Comparison of ENCODE assay signal across 15 cellular contexts in the genomic region with DNA sequence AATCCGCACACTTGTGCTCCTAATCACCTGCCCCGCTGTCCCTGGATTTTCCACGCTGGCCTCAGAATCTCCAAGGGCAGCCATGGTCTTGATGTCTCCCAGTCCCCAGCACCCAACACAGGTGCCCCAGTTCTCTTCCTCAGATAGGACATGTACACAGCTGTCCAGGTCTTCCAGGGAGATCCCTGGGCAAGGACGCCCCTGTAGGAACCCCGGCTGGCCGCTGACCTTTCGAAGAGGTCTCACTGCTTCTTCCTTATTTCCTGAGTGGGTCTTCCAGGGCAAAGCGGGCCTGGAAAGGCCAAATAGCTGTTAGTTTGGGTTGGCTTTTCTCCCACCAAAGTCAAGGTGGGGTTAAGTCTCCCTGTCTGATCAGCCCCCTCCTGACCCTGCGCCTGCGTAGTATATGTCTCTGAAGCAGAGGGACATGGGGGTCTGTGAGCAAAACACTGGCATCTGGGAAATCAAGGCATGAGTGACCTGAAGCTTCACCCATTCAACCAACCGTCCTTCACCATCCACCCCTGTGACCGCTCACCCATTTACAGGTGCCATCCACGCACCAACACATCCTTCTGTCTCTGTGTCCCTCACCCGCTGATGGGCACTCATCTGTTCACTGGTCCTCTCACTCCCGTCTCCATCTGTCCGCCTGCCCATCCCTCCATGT. TPM values are rescaled to one million over a fixed set of nuclear protein-coding genes. Genes with fewer than 3 reads are reported as not detected.
DNase-seq lines count a peak whose midpoint lies in the region; ATAC-seq and TF ChIP-seq lines count a peak whose summit lies in the region.
"Had no signal": no experiment of that assay in that cellular context is flagged by ENCODE, and none has a peak within 500 bp of the region (broad histone marks: within the 10 kb centered on the region; RNA-seq: fewer than 3 reads in every experiment).

No MANE protein-coding gene starts in this region.

- CTCF ChIA-PET in activated CD4-positive, alpha-beta T cell treated with anti-CD3 and anti-CD28 coated beads for 36 hours (lab: Charles Lee): interaction anchor here (0.6 kb wide), 1 partner anchor 156 kb away, joined by 3 read pairs; no protein-coding TSS in a partner anchor

- H3K27me3 Mint-ChIP-seq in activated CD4-positive, alpha-beta T cell treated with anti-CD3 and anti-CD28 coated beads for 36 hours: peaks cover 2% of the 10 kb centered on the region
- peaks cover 5 to 7% of the 10 kb centered on the region in 2 donors for H3K27me3 Mint-ChIP-seq in natural killer cell treated with Interleukin-12 subunit alpha and Interleukin-12 subunit beta and Interleukin-15 and Interleukin-18, amount 100 ng/mL, for 72 hours
- H3K27me3 Mint-ChIP-seq in natural killer cell (ENCODE audit: low read depth in 2 of 2): peaks cover 9 to 20% of the 10 kb centered on the region in 2 donors

- peaks cover 14% of the 10 kb centered on the region for H3K27me3 ChIP-seq in osteoblast (ENCODE audit: insufficient read depth, low read length)

- intact Hi-C loops in activated CD4-positive, alpha-beta T cell treated with anti-CD3 and anti-CD28 coated beads for 36 hours (cut with DNase I, micrococcal nuclease): no loop called here
- intact Hi-C loops in natural killer cell (cut with micrococcal nuclease): no loop called here

- no peak overlapping the region for H3K27ac ChIP-seq in osteoblast (ENCODE audit: low read depth, low read length)
- H3K27ac ChIP-seq: 22Rv1, BLaER1 had no signal

- TF ChIP-seq CTCF in natural killer cell (IDR thresholded peaks at IDR 0.05): no peak
- TF ChIP-seq CTCF in osteoblast (IDR thresholded peaks at IDR 0.05; ENCODE audit: extremely low read depth, low read depth, low read length): no peak
- TF ChIP-seq CTCF in omental fat pad (IDR thresholded peaks at IDR 0.05): no peak

- H3K4me2 ChIP-seq in osteoblast (ENCODE audit: insufficient read depth, low read length): no peak overlapping the region
- H3K4me2 ChIP-seq: BLaER1 had no signal

- ATAC-seq in activated CD4-positive, alpha-beta T cell treated with anti-CD3 and anti-CD28 coated beads for 36 hours: no peak
- no peak for ATAC-seq in natural killer cell treated with Interleukin-12 subunit alpha and Interleukin-12 subunit beta and Interleukin-15 and Interleukin-18, amount 100 ng/mL, for 72 hours
- ATAC-seq in natural killer cell (no peak), HG03520 (IDR thresholded peaks at IDR 0.05; ENCODE audit: unreplicated experiment) (no peak), omental fat pad (ENCODE audit: low FRiP score) (no peak)

- H2AFZ ChIP-seq in osteoblast (ENCODE audit: low read length): no peak overlapping the region

- peak; percentile 1 for DNase-seq in activated CD4-positive, alpha-beta T cell treated with anti-CD3 and anti-CD28 coated beads for 36 hours
- DNase-seq in activated CD4-positive, alpha-beta T cell treated with anti-CD3 and anti-CD28 coated beads, Interleukin-2, amount 50 U/mL, for 48 hours: no peak
- peak; percentile 52 for DNase-seq in natural killer cell treated with Interleukin-12 subunit alpha and Interleukin-12 subunit beta and Interleukin-15 and Interleukin-18, amount 100 ng/mL, for 72 hours (ENCODE audit: low spot score)
- DNase-seq in natural killer cell: no peak
- peak; percentile 68 for DNase-seq in osteoblast (ENCODE audit: insufficient read length, low spot score, missing footprints)
- DNase-seq in T1000 (lab: John Stamatoyannopoulos, UW): no peak
- no peak for DNase-seq in omental fat pad (ENCODE audit: low spot score)
- DNase-seq: Karpas-422, MM.1S, NCI-H187 treated with DMSO at 0.1 percent for 48 hours, NCI-H2171 treated with DMSO at 0.1 percent for 48 hours, NCI-H774 had no signal

- H3K36me3 Mint-ChIP-seq in activated CD4-positive, alpha-beta T cell treated with anti-CD3 and anti-CD28 coated beads for 36 hours (ENCODE audit: low read depth): no peaks in the 10 kb centered on the region
- H3K36me3 Mint-ChIP-seq in natural killer cell treated with Interleukin-12 subunit alpha and Interleukin-12 subunit beta and Interleukin-15 and Interleukin-18, amount 100 ng/mL, for 72 hours: no peaks in the 10 kb centered on the region
- H3K36me3 Mint-ChIP-seq in natural killer cell: no peaks in the 10 kb centered on the region

- no peak overlapping the region for H3K27ac Mint-ChIP-seq in activated CD4-positive, alpha-beta T cell treated with anti-CD3 and anti-CD28 coated beads for 36 hours
- no peak overlapping the region for H3K27ac Mint-ChIP-seq in natural killer cell treated with Interleukin-12 subunit alpha and Interleukin-12 subunit beta and Interleukin-15 and Interleukin-18, amount 100 ng/mL, for 72 hours
- no peak overlapping the region for H3K27ac Mint-ChIP-seq in natural killer cell

- POLR2A ChIA-PET in activated CD4-positive, alpha-beta T cell treated with anti-CD3 and anti-CD28 coated beads for 36 hours (lab: Charles Lee): no interaction called here

- H3K4me3 Mint-ChIP-seq in activated CD4-positive, alpha-beta T cell treated with anti-CD3 and anti-CD28 coated beads for 36 hours: no peak overlapping the region
- H3K4me3 Mint-ChIP-seq in natural killer cell treated with Interleukin-12 subunit alpha and Interleukin-12 subunit beta and Interleukin-15 and Interleukin-18, amount 100 ng/mL, for 72 hours: no peak overlapping the region
- no peak overlapping the region for H3K4me3 Mint-ChIP-seq in natural killer cell

- H3K79me2 ChIP-seq in osteoblast (ENCODE audit: insufficient read depth, low read length): no peaks in the 10 kb centered on the region

- H3K9me3 ChIP-seq in osteoblast (ENCODE audit: low read depth, low read length): no peaks in the 10 kb centered on the region

- no peak overlapping the region for H3K4me3 ChIP-seq in osteoblast (ENCODE audit: insufficient read depth, low read length)
- H3K4me3 ChIP-seq: BLaER1 had no signal

- H3K4me1 ChIP-seq in osteoblast (ENCODE audit: insufficient read depth, low read length): no peaks in the 10 kb centered on the region

- no peaks in the 10 kb centered on the region for H3K9me3 Mint-ChIP-seq in activated CD4-positive, alpha-beta T cell treated with anti-CD3 and anti-CD28 coated beads for 36 hours (ENCODE audit: low read depth)
- H3K9me3 Mint-ChIP-seq in natural killer cell treated with Interleukin-12 subunit alpha and Interleukin-12 subunit beta and Interleukin-15 and Interleukin-18, amount 100 ng/mL, for 72 hours: no peaks in the 10 kb centered on the region
- H3K9me3 Mint-ChIP-seq in natural killer cell: no peaks in the 10 kb centered on the region

- no peaks in the 10 kb centered on the region for H3K4me1 Mint-ChIP-seq in activated CD4-positive, alpha-beta T cell treated with anti-CD3 and anti-CD28 coated beads for 36 hours
- H3K4me1 Mint-ChIP-seq in natural killer cell treated with Interleukin-12 subunit alpha and Interleukin-12 subunit beta and Interleukin-15 and Interleukin-18, amount 100 ng/mL, for 72 hours (ENCODE audit: low read depth in 2 of 2): no peaks in the 10 kb centered on the region
- H3K4me1 Mint-ChIP-seq in natural killer cell: no peaks in the 10 kb centered on the region

- H3K36me3 ChIP-seq in osteoblast (ENCODE audit: insufficient read depth, low read length): no peaks in the 10 kb centered on the region
- H3K36me3 ChIP-seq: BLaER1 had no signal

- no peaks in the 10 kb centered on the region for H4K20me1 ChIP-seq in osteoblast (ENCODE audit: insufficient read depth, low read length)
- H4K20me1 ChIP-seq: BLaER1 had no signal

RNA-seq across cellular contexts. Expression of a gene that starts 4.6 kb away (rescaled TPM):
- 1 to 10 TPM; 3.1 to 3.5 TPM for total RNA-seq in activated CD4-positive, alpha-beta T cell treated with anti-CD3 and anti-CD28 coated beads for 36 hours
- total RNA-seq in natural killer cell treated with Interleukin-12 subunit alpha and Interleukin-12 subunit beta and Interleukin-15 and Interleukin-18, amount 100 ng/mL, for 72 hours: not detected
- total RNA-seq in natural killer cell (1 to 10 TPM in 1 of 3 donors, under 1 TPM in 1, not detected in 1; 0.11 to 1.3 TPM), osteoblast (1.1 TPM in 1 of 2 replicates, not detected in the other), omental fat pad (1 to 10 TPM; 1.0 to 8.6 (median 1.6) TPM)

Comparison
In these comparisons a context has a peak if more than half of its experiments do, and no peak if none do; other contexts are left out.
1. DNase-seq: peak in activated CD4-positive, alpha-beta T cell treated with anti-CD3 and anti-CD28 coated beads for 36 hours (single experiment), natural killer cell treated with Interleukin-12 subunit alpha and Interleukin-12 subunit beta and Interleukin-15 and Interleukin-18, amount 100 ng/mL, for 72 hours (single experiment) and osteoblast (single experiment); none in activated CD4-positive, alpha-beta T cell treated with anti-CD3 and anti-CD28 coated beads, Interleukin-2, amount 50 U/mL, for 48 hours (0 of 2), natural killer cell (single experiment), T1000 (single experiment) and omental fat pad (single experiment).